26 cellular contexts compared by ENCODE assay signal in the genomic region with DNA sequence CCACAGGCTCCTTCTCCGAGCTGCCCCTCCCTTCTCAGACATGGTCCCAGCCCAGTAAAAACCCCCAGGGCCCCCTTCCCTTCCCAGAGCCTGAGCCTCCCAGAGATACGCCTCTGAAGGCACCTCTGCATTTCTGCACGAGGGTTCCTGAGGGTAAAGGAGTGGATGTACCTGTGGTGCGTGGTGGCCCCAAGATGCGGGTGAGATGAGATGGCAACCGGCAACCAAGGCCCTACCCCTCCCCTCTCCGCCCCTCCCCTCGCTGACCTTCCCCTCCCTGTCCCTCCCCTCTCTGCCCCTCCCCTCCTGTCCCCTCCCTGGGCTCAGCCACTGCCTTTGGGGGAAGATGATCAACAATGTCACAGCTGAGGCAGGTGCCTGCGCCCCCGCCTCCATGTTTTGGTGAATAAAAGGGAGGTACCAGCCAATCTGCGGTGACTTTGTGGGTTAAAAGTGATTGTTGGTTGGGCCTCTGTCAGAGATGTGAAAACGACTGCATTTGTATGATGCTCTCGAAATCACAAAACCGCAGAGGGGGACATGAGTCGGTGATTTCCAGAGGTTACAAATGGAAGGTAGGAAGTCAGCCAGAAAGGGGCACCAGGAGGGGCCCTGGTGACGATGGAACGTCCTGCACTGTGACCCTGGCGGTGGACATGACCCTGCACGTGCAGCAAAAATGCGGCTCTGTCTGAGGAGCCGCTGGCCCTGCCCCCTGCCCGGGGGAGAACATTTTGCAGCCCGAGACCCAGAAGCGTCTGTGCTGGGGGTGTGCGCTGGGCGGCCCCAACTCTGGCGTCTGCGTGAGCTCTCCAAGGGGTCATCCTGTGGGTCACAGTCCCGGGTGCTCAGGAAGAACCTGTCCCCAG. TPM values are rescaled to one million over a fixed set of nuclear protein-coding genes. Genes with fewer than 3 reads are reported as not detected.
DNase-seq lines count a peak whose midpoint lies in the region; ATAC-seq and TF ChIP-seq lines count a peak whose summit lies in the region.
"Had no signal": no experiment of that assay in that cellular context is flagged by ENCODE, and none has a peak within 500 bp of the region (broad histone marks: within the 10 kb centered on the region; RNA-seq: fewer than 3 reads in every experiment).

No MANE protein-coding gene starts in this region.

- H3K36me3 ChIP-seq in SK-N-SH (replicated peaks in 1 of 2; ENCODE audit: control insufficient read depth in 1 of 2, insufficient read depth in 2 of 2, low read length in 1 of 2) (no peaks in the 10 kb centered on the region), HEK293 (ENCODE audit: control insufficient read depth in 2 of 2, insufficient read depth in 1 of 2, low read length in 2 of 2) (no peaks in the 10 kb centered on the region), osteoblast (ENCODE audit: insufficient read depth, low read length) (no peaks in the 10 kb centered on the region)
- H3K36me3 ChIP-seq: BLaER1 treated with 17β-estradiol and CSF1 and Interleukin-3, amounts not matched to agents 10 nM and 100 nM; SJSA1 had no signal

- no peak overlapping the region for H3K4me3 ChIP-seq in SK-N-SH (ENCODE audit: low read depth in 2 of 2, low read length in 1 of 2)
- no peak overlapping the region for H3K4me3 ChIP-seq in HEK293 (ENCODE audit: low read depth, low read length)
- H3K4me3 ChIP-seq in osteoblast (ENCODE audit: insufficient read depth, low read length) = no peak overlapping the region
- H3K4me3 ChIP-seq: BLaER1 treated with 17β-estradiol and CSF1 and Interleukin-3, amounts not matched to agents 10 nM and 100 nM; SJSA1 had no signal

- H3K4me1 ChIP-seq in SK-N-SH (ENCODE audit: control insufficient read depth in 1 of 2, insufficient read depth in 2 of 2, low read depth in 1 of 2, low read length in 1 of 2) = peaks cover 0 to 2% of the 10 kb centered on the region in 2 experiments; a peak in 1 of 4 replicates
- no peaks in the 10 kb centered on the region for H3K4me1 ChIP-seq in HEK293 (ENCODE audit: control insufficient read depth, insufficient read depth, low read length)
- no peaks in the 10 kb centered on the region for H3K4me1 ChIP-seq in osteoblast (ENCODE audit: insufficient read depth, low read length)
- H3K4me1 ChIP-seq: SJSA1 had no signal

- CTCF ChIA-PET in SK-N-SH (lab: Yijun Ruan, JAX) = interaction anchor here (1.0 to 1.3 kb wide), 2 partner anchors 36 to 63 kb away, joined by 4 to 5 read pairs; a partner anchor contains a TSS
- CTCF ChIA-PET in HEK293 (lab: Yijun Ruan, JAX) = interaction anchor here (0.6 kb wide), 1 partner anchor 24 kb away, joined by 3 read pairs; no protein-coding TSS in a partner anchor

- no peaks in the 10 kb centered on the region for H3K9me2 ChIP-seq in SK-N-SH

- TF ChIP-seq CTCF in SK-N-SH (IDR thresholded peaks at IDR 0.05) (no peak), HEK293 (tag by site-specific recombination; IDR thresholded peaks at IDR 0.05) (no peak), osteoblast (IDR thresholded peaks at IDR 0.05; ENCODE audit: extremely low read depth, low read depth, low read length) (no peak), chondrocyte (IDR thresholded peaks at IDR 0.05) (no peak)

- POLR2A ChIA-PET in SK-N-SH (lab: Yijun Ruan, JAX) (no interaction called here), HEK293 (lab: Yijun Ruan, JAX) (no interaction called here)

- H3K27ac Mint-ChIP-seq in chondrocyte (ENCODE audit: unreplicated experiment) = no peak overlapping the region
- H3K27ac Mint-ChIP-seq: CD8-positive, alpha-beta memory T cell had no signal

- TF ChIP-seq EP300 in SK-N-SH (IDR thresholded peaks at IDR 0.05; ENCODE audit: borderline replicate concordance in 1 of 2, low read depth in 1 of 2, low read length in 1 of 2) = no peak

- H3K27ac ChIP-seq in SK-N-SH (ENCODE audit: low read depth in 2 of 2, low read length in 1 of 2) = no peak overlapping the region
- H3K27ac ChIP-seq in HEK293 (ENCODE audit: extremely low read depth, low read depth, low read length) = no peak overlapping the region
- no peak overlapping the region for H3K27ac ChIP-seq in osteoblast (ENCODE audit: low read depth, low read length)
- H3K27ac ChIP-seq: 22Rv1; BLaER1 treated with 17β-estradiol and CSF1 and Interleukin-3, amounts not matched to agents 10 nM and 100 nM; HL-60; SJSA1 had no signal

- no peak overlapping the region for H3K4me3 Mint-ChIP-seq in chondrocyte (ENCODE audit: unreplicated experiment)
- H3K4me3 Mint-ChIP-seq: CD8-positive, alpha-beta memory T cell had no signal

- H3K36me3 Mint-ChIP-seq in chondrocyte (ENCODE audit: low read depth) = no peaks in the 10 kb centered on the region
- H3K36me3 Mint-ChIP-seq: CD8-positive, alpha-beta memory T cell had no signal

- H4K20me1 ChIP-seq in SK-N-SH (ENCODE audit: insufficient read depth) (no peaks in the 10 kb centered on the region), osteoblast (ENCODE audit: insufficient read depth, low read length) (no peaks in the 10 kb centered on the region)
- H4K20me1 ChIP-seq: BLaER1 treated with 17β-estradiol and CSF1 and Interleukin-3, amounts not matched to agents 10 nM and 100 nM had no signal

- H3K9ac ChIP-seq in SK-N-SH = no peak overlapping the region
- H3K9ac ChIP-seq: BLaER1 treated with 17β-estradiol and CSF1 and Interleukin-3, amounts not matched to agents 10 nM and 100 nM had no signal

- peaks cover 5% of the 10 kb centered on the region for H3K4me1 Mint-ChIP-seq in chondrocyte (ENCODE audit: low read depth)
- H3K4me1 Mint-ChIP-seq: CD8-positive, alpha-beta memory T cell had no signal

- no peaks in the 10 kb centered on the region for H3K9me3 ChIP-seq in SK-N-SH
- no peaks in the 10 kb centered on the region for H3K9me3 ChIP-seq in HEK293 (ENCODE audit: control insufficient read depth, insufficient read depth, low read depth, low read length)
- no peaks in the 10 kb centered on the region for H3K9me3 ChIP-seq in osteoblast (ENCODE audit: low read depth, low read length)
- H3K9me3 ChIP-seq: SJSA1 had no signal

- ATAC-seq in SK-N-SH treated with all-trans-retinoic acid at 6 μM for 48 hours = no peak
- no peak for ATAC-seq in GM19395 (IDR thresholded peaks at IDR 0.05; ENCODE audit: unreplicated experiment)
- ATAC-seq: HepG2 had no signal

- no peak overlapping the region for H2AFZ ChIP-seq in SK-N-SH (ENCODE audit: low read depth)
- no peak overlapping the region for H2AFZ ChIP-seq in osteoblast (ENCODE audit: low read length)

- H3K79me2 ChIP-seq in SK-N-SH (ENCODE audit: insufficient read depth) = no peaks in the 10 kb centered on the region
- H3K79me2 ChIP-seq in osteoblast (ENCODE audit: insufficient read depth, low read length) = no peaks in the 10 kb centered on the region

- H3K27me3 ChIP-seq in SK-N-SH (ENCODE audit: insufficient read depth) (no peaks in the 10 kb centered on the region), osteoblast (ENCODE audit: insufficient read depth, low read length) (no peaks in the 10 kb centered on the region)
- H3K27me3 ChIP-seq: BLaER1 treated with 17β-estradiol and CSF1 and Interleukin-3, amounts not matched to agents 10 nM and 100 nM had no signal

- DNase-seq in SK-N-SH (peak; percentile 9), iPS-NIHi11 (ENCODE audit: low spot score) (peak; percentile 4), osteoblast (ENCODE audit: insufficient read length, low spot score, missing footprints) (peak; percentile 38), chondrocyte (ENCODE audit: low spot score) (no peak), NCI-H345 (lab: John Stamatoyannopoulos, UW) (no peak)
- DNase-seq: ACHN; Calu3; CD8-positive, alpha-beta memory T cell; DMS153; KBM-7; NCI-H146; NCI-H2029; NCI-H2227 treated with DMSO at 0.1 percent for 48 hours; NCI-H510A treated with DMSO at 0.1 percent for 48 hours; NCI-H748 treated with DMSO at 0.1 percent for 48 hours; NK-92 treated with Interleukin-12 subunit alpha and Interleukin-12 subunit beta, amount 100 ng/mL, for 24 hours had no signal

- no peak for TF ChIP-seq RAD21 in SK-N-SH (IDR thresholded peaks at IDR 0.05; ENCODE audit: low read length)

- no peaks in the 10 kb centered on the region for H3F3A ChIP-seq in SK-N-SH (replicated peaks; ENCODE audit: insufficient read depth)

- H3K27me3 Mint-ChIP-seq in chondrocyte (ENCODE audit: low read depth) = peaks cover 9% of the 10 kb centered on the region

- 48% methylated on average over 23 of the region's 29 CpGs for WGBS in SK-N-SH (ENCODE audit: low lambda C conversion rate)

- no peak overlapping the region for H3K4me2 ChIP-seq in SK-N-SH
- no peak overlapping the region for H3K4me2 ChIP-seq in osteoblast (ENCODE audit: insufficient read depth, low read length)

- peaks cover 8% of the 10 kb centered on the region for H3K9me3 Mint-ChIP-seq in chondrocyte (ENCODE audit: low read depth)

TF ChIP-seq in HEK293, 187 proteins besides CTCF, POLR2A, EP300 and RAD21 (continues in another document):
- TF ChIP-seq, protein P1, sequence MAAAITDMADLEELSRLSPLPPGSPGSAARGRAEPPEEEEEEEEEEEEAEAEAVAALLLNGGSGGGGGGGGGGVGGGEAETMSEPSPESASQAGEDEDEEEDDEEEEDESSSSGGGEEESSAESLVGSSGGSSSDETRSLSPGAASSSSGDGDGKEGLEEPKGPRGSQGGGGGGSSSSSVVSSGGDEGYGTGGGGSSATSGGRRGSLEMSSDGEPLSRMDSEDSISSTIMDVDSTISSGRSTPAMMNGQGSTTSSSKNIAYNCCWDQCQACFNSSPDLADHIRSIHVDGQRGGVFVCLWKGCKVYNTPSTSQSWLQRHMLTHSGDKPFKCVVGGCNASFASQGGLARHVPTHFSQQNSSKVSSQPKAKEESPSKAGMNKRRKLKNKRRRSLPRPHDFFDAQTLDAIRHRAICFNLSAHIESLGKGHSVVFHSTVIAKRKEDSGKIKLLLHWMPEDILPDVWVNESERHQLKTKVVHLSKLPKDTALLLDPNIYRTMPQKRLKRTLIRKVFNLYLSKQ (tag by site-specific recombination; IDR thresholded peaks at IDR 0.05; ENCODE audit: borderline replicate concordance) = no peak
- no peak for TF ChIP-seq ZNF571 (tag by site-specific recombination; IDR thresholded peaks at IDR 0.05)

RNA-seq across cellular contexts. Expression of a gene that starts 3.7 kb away (rescaled TPM):
- polyA plus RNA-seq in SK-N-SH (2012; rRNA removed) = not detected in 2 replicates
- not detected in 2 replicates for polyA plus RNA-seq in SK-N-SH (2012; cell fraction: cytosol; rRNA removed)
- polyA plus RNA-seq in SK-N-SH (2012; cell fraction: nucleus; rRNA removed) = not detected in 2 replicates
- total RNA-seq in osteoblast = not detected in 2 replicates
- 1.8 to 2.0 TPM in 2 of 3 replicates, not detected in the other for total RNA-seq in chondrocyte
- total RNA-seq: Calu3; CD8-positive, alpha-beta memory T cell; H4; HepG2; HT-29; SJSA1 had no signal
- polyA plus RNA-seq: CD8-positive, alpha-beta memory T cell; HepG2 had no signal

RNA-seq across cellular contexts. Expression of a gene that starts 27.4 kb away (rescaled TPM):
- polyA plus RNA-seq in SK-N-SH (2012; rRNA removed) = not detected in 2 replicates
- polyA plus RNA-seq in SK-N-SH (2012; cell fraction: cytosol; rRNA removed) = not detected in 2 replicates
- not detected in 2 replicates for polyA plus RNA-seq in SK-N-SH (2012; cell fraction: nucleus; rRNA removed)
- total RNA-seq in osteoblast = not detected in 2 replicates
- total RNA-seq in chondrocyte = not detected in 3 replicates
- total RNA-seq: Calu3; CD8-positive, alpha-beta memory T cell; H4; HepG2; HT-29; SJSA1 had no signal
- polyA plus RNA-seq: CD8-positive, alpha-beta memory T cell; HepG2 had no signal

RNA-seq across cellular contexts. Expression of a gene that starts 32.5 kb away (rescaled TPM):
- polyA plus RNA-seq in SK-N-SH (2012; rRNA removed) = not detected in 2 replicates
- polyA plus RNA-seq in SK-N-SH (2012; cell fraction: cytosol; rRNA removed) = not detected in 2 replicates
- not detected in 2 replicates for polyA plus RNA-seq in SK-N-SH (2012; cell fraction: nucleus; rRNA removed)
- not detected in 2 replicates for total RNA-seq in osteoblast
- total RNA-seq in chondrocyte = not detected in 3 replicates
- total RNA-seq: Calu3; CD8-positive, alpha-beta memory T cell; H4; HT-29; SJSA1 had no signal
- polyA plus RNA-seq: CD8-positive, alpha-beta memory T cell had no signal

RNA-seq across cellular contexts. Expression of a gene that starts 35.2 kb away (rescaled TPM):
- polyA plus RNA-seq in SK-N-SH (2012; rRNA removed) = 0.08 and 0.26 TPM in 2 replicates
- polyA plus RNA-seq in SK-N-SH (2012; cell fraction: cytosol; rRNA removed) = 0.15 and 0.31 TPM in 2 replicates
- polyA plus RNA-seq in SK-N-SH (2012; cell fraction: nucleus; rRNA removed) = 0.89 and 1.3 TPM in 2 replicates
- total RNA-seq in osteoblast = not detected in 2 replicates
- total RNA-seq in chondrocyte = not detected in 3 replicates
- total RNA-seq: Calu3; CD8-positive, alpha-beta memory T cell; H4; HepG2; HT-29; SJSA1 had no signal
- polyA plus RNA-seq: HepG2 had no signal

Comparison
In these comparisons a context has a peak if more than half of its experiments do, and no peak if none do; other contexts are left out.
1. DNase-seq: peak in SK-N-SH (single experiment), iPS-NIHi11 (single experiment) and osteoblast (single experiment); none in chondrocyte (single experiment) and NCI-H345 (single experiment).